13 cellular contexts compared by ENCODE assay signal in the genomic region with DNA sequence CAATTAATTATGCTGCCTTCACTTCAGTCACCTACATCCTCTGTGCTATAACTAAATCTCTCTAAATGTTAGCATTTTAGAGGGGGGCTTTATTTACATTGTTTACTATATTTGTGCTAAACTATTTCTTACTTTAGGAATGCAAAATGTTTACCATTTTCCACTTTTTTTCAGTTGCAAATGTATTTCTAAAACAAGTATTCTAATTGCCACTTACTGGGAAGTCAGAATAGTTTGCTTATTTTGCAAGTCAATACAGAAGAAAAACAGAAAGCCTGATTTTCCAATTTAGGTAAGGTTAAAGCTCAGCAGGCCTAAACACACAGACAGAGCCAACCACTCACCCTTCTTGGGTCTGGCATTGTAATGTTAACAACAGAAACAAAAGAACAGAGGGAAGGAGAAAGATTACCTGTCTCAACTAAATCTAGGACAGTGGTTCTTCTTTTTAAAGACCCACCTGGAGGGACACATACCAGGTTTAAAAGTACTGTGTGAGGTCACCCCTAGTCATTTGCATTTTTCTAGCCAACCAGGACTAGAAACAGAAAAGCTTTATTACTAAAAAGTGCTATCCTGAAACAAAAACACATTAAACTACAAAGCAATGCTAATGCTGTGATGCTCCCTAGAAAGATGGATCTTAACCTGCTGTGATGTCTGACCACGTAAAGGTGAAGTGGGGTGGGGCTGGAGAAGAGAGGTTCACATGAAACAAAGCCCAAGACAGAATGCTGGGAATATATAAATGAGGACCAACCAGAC.
"Had no signal": no experiment of that assay in that cellular context is flagged by ENCODE, and none has a peak within 500 bp of the region (broad histone marks: within the 10 kb centered on the region; RNA-seq: fewer than 3 reads in every experiment).

No MANE protein-coding gene starts in this region.

- H3K27ac ChIP-seq: dorsolateral prefrontal cortex, parathyroid adenoma, skin epidermis, stomach, uterus had no signal

- H3K27me3 ChIP-seq: dorsolateral prefrontal cortex, stomach, uterus had no signal

- DNase-seq: activated CD4-positive, alpha-beta T cell treated with anti-CD3 and anti-CD28 coated beads for 1 hour; activated CD8-positive, alpha-beta memory T cell treated with anti-CD3 and anti-CD28 coated beads, Interleukin-2, amount 50 U/mL, for 48 hours; activated CD8-positive, alpha-beta T cell treated with anti-CD3 and anti-CD28 coated beads for 36 hours; activated naive CD4-positive, alpha-beta T cell treated with Interleukin-2 at 50 U/mL for 16 hours; dorsolateral prefrontal cortex; retina; stimulated activated CD4-positive, alpha-beta T cell treated with anti-CD3 and anti-CD28 coated beads, Interleukin-4, amount 100 ng/mL, for 4 hours; stomach; T-helper 2 cell; uterus had no signal

- H3K36me3 ChIP-seq: uterus had no signal

- ATAC-seq: activated CD8-positive, alpha-beta T cell treated with anti-CD3 and anti-CD28 coated beads for 36 hours; esophagus mucosa had no signal

- H3K9ac ChIP-seq: parathyroid adenoma had no signal

- H3K4me3 ChIP-seq: dorsolateral prefrontal cortex, skin epidermis, stomach, uterus had no signal

- H3K9me3 ChIP-seq: stomach, uterus had no signal

- H3K4me1 ChIP-seq: parathyroid adenoma, stomach, uterus had no signal
